In genomic region chr2:166180951-166181812, GRCh38 we compare ENCODE assay signal across 8 cellular contexts. TPM values are rescaled to one million over a fixed set of nuclear protein-coding genes. Genes with fewer than 3 reads are reported as not detected.
A peak's percentile ranks its signal among the peaks of the same experiment; 100 is the strongest.
DNase-seq lines count a peak whose midpoint lies in the region; ATAC-seq, FAIRE-seq and TF ChIP-seq lines count a peak whose summit lies in the region.

No MANE protein-coding gene starts in this region.

- H3K4me1 Mint-ChIP-seq in glutamatergic neuron (ENCODE audit: low read depth, unreplicated experiment) (no peaks in the 10 kb centered on the region), progenitor cell of endocrine pancreas (ENCODE audit: low read depth) (peaks cover 5% of the 10 kb centered on the region)
- no peaks in the 10 kb centered on the region for H3K4me1 Mint-ChIP-seq in T-helper 2 cell treated with Interferon-gamma antibody and Interleukin-4, amounts not matched to agents 5 μg/mL and 100 μg/mL, for 36 hours (ENCODE audit: low read depth)

- H3K4me3 Mint-ChIP-seq in glutamatergic neuron (ENCODE audit: unreplicated experiment) = no peak overlapping the region
- no peak overlapping the region for H3K4me3 Mint-ChIP-seq in progenitor cell of endocrine pancreas (ENCODE audit: low read depth)
- no peak overlapping the region for H3K4me3 Mint-ChIP-seq in T-helper 2 cell treated with Interferon-gamma antibody and Interleukin-4, amounts not matched to agents 5 μg/mL and 100 μg/mL, for 36 hours

- TF ChIP-seq CTCF in D721Med (IDR thresholded peaks at IDR 0.05; ENCODE audit: insufficient read depth, missing control alignments) (peak; percentile 67), glutamatergic neuron (IDR thresholded peaks at IDR 0.05; ENCODE audit: partially characterized antibody, unreplicated experiment) (peak; percentile 67), progenitor cell of endocrine pancreas (IDR thresholded peaks at IDR 0.05; ENCODE audit: unreplicated experiment) (peak; percentile 59)

- peak; percentile 89 for ATAC-seq in HG03097 (IDR thresholded peaks at IDR 0.05; ENCODE audit: low FRiP score, unreplicated experiment)

- no peak overlapping the region for H3K27ac Mint-ChIP-seq in glutamatergic neuron (ENCODE audit: unreplicated experiment)
- no peak overlapping the region for H3K27ac Mint-ChIP-seq in progenitor cell of endocrine pancreas
- no peak overlapping the region for H3K27ac Mint-ChIP-seq in T-helper 2 cell treated with Interferon-gamma antibody and Interleukin-4, amounts not matched to agents 5 μg/mL and 100 μg/mL, for 36 hours

- DNase-seq in D721Med (ENCODE audit: insufficient read length, low spot score) = peak; percentile 27
- DNase-seq in GM19239 (ENCODE audit: insufficient read length, low spot score) = no peak
- peak; percentile 34 for DNase-seq in NCI-H2107 treated with DMSO at 0.1 percent for 48 hours (lab: John Stamatoyannopoulos, UW; ENCODE audit: unreplicated experiment)
- peak; percentile 21 to 42 for DNase-seq in activated CD4-positive, alpha-beta T cell treated with anti-CD3 and anti-CD28 coated beads, Interleukin-2, amount 50 U/mL, for 48 hours
- peak; percentile 64 for DNase-seq in glutamatergic neuron
- peak; percentile 16 for DNase-seq in progenitor cell of endocrine pancreas (ENCODE audit: low spot score, unreplicated experiment)
- DNase-seq in T-helper 2 cell treated with Interferon-gamma antibody and Interleukin-4, amounts not matched to agents 5 μg/mL and 100 μg/mL, for 36 hours (ENCODE audit: low spot score) = no peak

- no peaks in the 10 kb centered on the region for H3K9me3 Mint-ChIP-seq in glutamatergic neuron (ENCODE audit: unreplicated experiment)
- H3K9me3 Mint-ChIP-seq in progenitor cell of endocrine pancreas (ENCODE audit: low read depth) = no peaks in the 10 kb centered on the region
- no peaks in the 10 kb centered on the region for H3K9me3 Mint-ChIP-seq in T-helper 2 cell treated with Interferon-gamma antibody and Interleukin-4, amounts not matched to agents 5 μg/mL and 100 μg/mL, for 36 hours

- FAIRE-seq in D721Med (lab: Jason Lieb, UNC) (no peak), GM19239 (lab: Jason Lieb, UNC) (peak; percentile 52)

- H3K36me3 Mint-ChIP-seq in glutamatergic neuron (ENCODE audit: unreplicated experiment) (no peaks in the 10 kb centered on the region), progenitor cell of endocrine pancreas (ENCODE audit: insufficient read depth) (no peaks in the 10 kb centered on the region)
- H3K36me3 Mint-ChIP-seq in T-helper 2 cell treated with Interferon-gamma antibody and Interleukin-4, amounts not matched to agents 5 μg/mL and 100 μg/mL, for 36 hours (ENCODE audit: low read depth) = no peaks in the 10 kb centered on the region

- H3K27me3 Mint-ChIP-seq in glutamatergic neuron (ENCODE audit: unreplicated experiment) (peaks cover 2% of the 10 kb centered on the region), progenitor cell of endocrine pancreas (no peaks in the 10 kb centered on the region)
- peaks cover 2% of the 10 kb centered on the region for H3K27me3 Mint-ChIP-seq in T-helper 2 cell treated with Interferon-gamma antibody and Interleukin-4, amounts not matched to agents 5 μg/mL and 100 μg/mL, for 36 hours (ENCODE audit: low read depth)

RNA-seq across cellular contexts. Expression of gene SCN1A, which starts 53.4 kb away (rescaled TPM):
- total RNA-seq in glutamatergic neuron (ENCODE audit: unreplicated experiment) = 1.8 TPM
- total RNA-seq in progenitor cell of endocrine pancreas = 0.26 and 0.62 TPM in 2 replicates

Comparison
In these comparisons a context has a peak if more than half of its experiments do, and no peak if none do; other contexts are left out.
1. DNase-seq: peak in D721Med (single experiment), NCI-H2107 treated with DMSO at 0.1 percent for 48 hours (single experiment), activated CD4-positive, alpha-beta T cell treated with anti-CD3 and anti-CD28 coated beads, Interleukin-2, amount 50 U/mL, for 48 hours (2 of 2), glutamatergic neuron (single experiment) and progenitor cell of endocrine pancreas (single experiment); none in GM19239 (single experiment) and T-helper 2 cell treated with Interferon-gamma antibody and Interleukin-4, amounts not matched to agents 5 μg/mL and 100 μg/mL, for 36 hours (single experiment).
2. Peak in every context shown above with its lines, with median percentiles within 50 percentile points of each other: CTCF ChIP-seq.